In the genomic region with DNA sequence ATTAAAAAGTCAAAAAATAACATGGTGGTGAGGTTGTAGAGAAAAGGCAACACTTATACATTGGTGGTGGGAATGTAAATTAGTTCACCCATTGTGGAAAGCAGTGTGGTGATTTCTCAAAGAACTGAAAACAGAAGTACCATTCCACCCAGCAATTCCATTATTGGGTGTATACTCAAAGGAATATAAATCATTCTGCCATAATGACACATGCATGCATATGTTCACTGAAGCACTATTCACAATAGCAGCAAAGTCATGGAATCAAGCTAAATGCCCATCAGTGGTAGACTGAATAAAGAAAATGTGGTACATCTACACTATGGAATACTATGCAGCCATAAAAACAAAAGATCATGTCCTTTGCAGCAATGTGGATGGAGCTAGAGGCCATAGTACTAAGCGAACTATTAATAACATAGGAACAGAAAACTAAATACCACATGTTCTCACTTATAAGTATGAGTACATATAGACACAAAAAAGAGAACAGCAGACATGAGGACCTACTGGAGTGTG, we compare ENCODE assay signal across 8 cellular contexts.
"Had no signal": no experiment of that assay in that cellular context is flagged by ENCODE, and none has a peak within 500 bp of the region (broad histone marks: within the 10 kb centered on the region; RNA-seq: fewer than 3 reads in every experiment).

No MANE protein-coding gene starts in this region.

- ATAC-seq: GM12878 had no signal

- DNase-seq: GDM1, GF-D8 had no signal

- H3K4me3 ChIP-seq: GM12878 had no signal

- FAIRE-seq: G401.6, GM12878, GM12891, GM12892, GM18507, GM19239 had no signal
